In genomic region chr19:42131149-42132029, GRCh38 we compare ENCODE assay signal across 10 cellular contexts. TPM values are rescaled to one million over a fixed set of nuclear protein-coding genes. Genes with fewer than 3 reads are reported as not detected.
DNase-seq lines count a peak whose midpoint lies in the region; ATAC-seq, FAIRE-seq and TF ChIP-seq lines count a peak whose summit lies in the region.
"Had no signal": no experiment of that assay in that cellular context is flagged by ENCODE, and none has a peak within 500 bp of the region (broad histone marks: within the 10 kb centered on the region; RNA-seq: fewer than 3 reads in every experiment).

No MANE protein-coding gene starts in this region.

- H2AFZ ChIP-seq in GM23248 (peak overlapping the region; percentile 62; the same call in 1 of the 2 replicates), keratinocyte (ENCODE audit: control insufficient read depth, low read length) (no peak overlapping the region)

- H3K9me1 ChIP-seq in keratinocyte (ENCODE audit: control insufficient read depth, extremely low read depth, insufficient read depth, low read length): no peaks in the 10 kb centered on the region

- H3K79me2 ChIP-seq in GM23248 (ENCODE audit: insufficient read depth) (peaks cover 4% of the 10 kb centered on the region; the same call in 1 of the 2 replicates), keratinocyte (ENCODE audit: control insufficient read depth, insufficient read depth, low read length) (peaks cover 16% of the 10 kb centered on the region)

- H3K9me3 ChIP-seq in A549 (no peaks in the 10 kb centered on the region), GM23248 (ENCODE audit: low read depth) (no peaks in the 10 kb centered on the region), keratinocyte (ENCODE audit: control insufficient read depth, low read depth, low read length) (no peaks in the 10 kb centered on the region)

- peaks cover 52% of the 10 kb centered on the region for H3K4me1 Mint-ChIP-seq in activated T-helper 2 cell treated with anti-CD3 and anti-CD28 coated beads, Interferon-gamma antibody, Interleukin-2, Interleukin-4, amounts not matched to agents 10 μg/mL and 5 μg/mL and 100 μg/mL, durations not matched to agents 14 hours and 24 hours and 36 hours (ENCODE audit: low read depth)

- H3K9me2 ChIP-seq in GM23248 (ENCODE audit: insufficient read depth): no peaks in the 10 kb centered on the region

- H3K4me3 Mint-ChIP-seq in activated T-helper 2 cell treated with anti-CD3 and anti-CD28 coated beads, Interferon-gamma antibody, Interleukin-2, Interleukin-4, amounts not matched to agents 10 μg/mL and 5 μg/mL and 100 μg/mL, durations not matched to agents 14 hours and 24 hours and 36 hours (ENCODE audit: low read depth): peak overlapping the region; percentile 92

- CTCF ChIA-PET in A549 (lab: Yijun Ruan, JAX): interaction anchor here (0.6 to 23.2 kb wide), 31 partner anchors 10 to 319 kb away, joined by 3 to 678 read pairs (median 6); partner anchors contain the start of genes DEDD2, ERF, GSK3A and ZNF526

- H3K4me1 ChIP-seq in A549 (peaks cover 9% of the 10 kb centered on the region; the same call in 2 of the 3 replicates), GM23248 (ENCODE audit: insufficient read depth) (peaks cover 33% of the 10 kb centered on the region), keratinocyte (ENCODE audit: control insufficient read depth, extremely low read depth, insufficient read depth, low read length) (peaks cover 28% of the 10 kb centered on the region)

- H3K4me2 ChIP-seq in A549 (no peak overlapping the region), GM23248 (ENCODE audit: unreplicated experiment) (peak overlapping the region; percentile 67), keratinocyte (ENCODE audit: control insufficient read depth, extremely low read depth, insufficient read depth, low read depth, low read length) (peak overlapping the region; percentile 63)

- TF ChIP-seq EP300 in A549 (IDR thresholded peaks at IDR 0.05): no peak

- no peaks in the 10 kb centered on the region for H3K9me3 Mint-ChIP-seq in activated T-helper 2 cell treated with anti-CD3 and anti-CD28 coated beads, Interferon-gamma antibody, Interleukin-2, Interleukin-4, amounts not matched to agents 10 μg/mL and 5 μg/mL and 100 μg/mL, durations not matched to agents 14 hours and 24 hours and 36 hours

- H3K27ac ChIP-seq in A549 (no peak overlapping the region), GM23248 (no peak overlapping the region), keratinocyte (ENCODE audit: control insufficient read depth, insufficient read depth, low read length) (peak overlapping the region; percentile 8)

- ATAC-seq in A549: no peak
- ATAC-seq in HG03135 (IDR thresholded peaks at IDR 0.05; ENCODE audit: unreplicated experiment): no peak

- POLR2A ChIA-PET in A549 (lab: Yijun Ruan, JAX): no interaction called here

- TF ChIP-seq CTCF in A549 (IDR thresholded peaks at IDR 0.05): no peak
- no peak for TF ChIP-seq CTCF in keratinocyte (optimal IDR thresholded peaks at IDR 0.05 in 1 of 3, IDR thresholded peaks at IDR 0.05 in 1 of 3, conservative IDR thresholded peaks at IDR 0.05 in 1 of 3; ENCODE audit: extremely low read depth in 1 of 3, insufficient read depth in 2 of 3, low read length in 3 of 3)

- H3K9ac ChIP-seq in GM23248 (no peak overlapping the region), keratinocyte (ENCODE audit: control insufficient read depth, extremely low read depth, insufficient read depth, low read length) (no peak overlapping the region)

- dilution Hi-C loops in keratinocyte (cut with MboI; ENCODE audit: extremely low pct_ligation_motif_present, low sequenced_read_pairs): no loop called here

- peak overlapping the region; percentile 91 for H3K27ac Mint-ChIP-seq in activated T-helper 2 cell treated with anti-CD3 and anti-CD28 coated beads, Interferon-gamma antibody, Interleukin-2, Interleukin-4, amounts not matched to agents 10 μg/mL and 5 μg/mL and 100 μg/mL, durations not matched to agents 14 hours and 24 hours and 36 hours

- H3K36me3 ChIP-seq in GM23248 (ENCODE audit: low read depth) (no peaks in the 10 kb centered on the region), keratinocyte (ENCODE audit: control insufficient read depth in 2 of 2, extremely low read depth in 1 of 2, insufficient read depth in 2 of 2, low read length in 2 of 2) (no peaks in the 10 kb centered on the region)

- H4K20me1 ChIP-seq in GM23248 (ENCODE audit: insufficient read depth) (no peaks in the 10 kb centered on the region), keratinocyte (ENCODE audit: control insufficient read depth, extremely low read depth, insufficient read depth, low read length) (no peaks in the 10 kb centered on the region)

- DNase-seq in A549 (ENCODE audit: low read depth in 1 of 2, low spot score in 1 of 2) (no peak), GM23248 (no peak), keratinocyte (ENCODE audit: low read depth, low spot score) (no peak), pons (ENCODE audit: low spot score) (no peak), NCI-H1930 (lab: John Stamatoyannopoulos, UW) (no peak), NCI-H146 (lab: John Stamatoyannopoulos, UW) (no peak)
- no peak for DNase-seq in activated T-helper 2 cell treated with anti-CD3 and anti-CD28 coated beads, Interferon-gamma antibody, Interleukin-2, Interleukin-4, amounts not matched to agents 10 μg/mL and 5 μg/mL and 100 μg/mL, durations not matched to agents 14 hours and 24 hours and 36 hours (ENCODE audit: low spot score)
- DNase-seq: mammary epithelial cell had no signal

- H3K36me3 Mint-ChIP-seq in activated T-helper 2 cell treated with anti-CD3 and anti-CD28 coated beads, Interferon-gamma antibody, Interleukin-2, Interleukin-4, amounts not matched to agents 10 μg/mL and 5 μg/mL and 100 μg/mL, durations not matched to agents 14 hours and 24 hours and 36 hours (ENCODE audit: low read depth): peaks cover 10% of the 10 kb centered on the region

- TF ChIP-seq RAD21 in A549 (conservative IDR thresholded peaks at IDR 0.05 in 1 of 2, IDR thresholded peaks at IDR 0.05 in 1 of 2): no peak

- H3K27me3 Mint-ChIP-seq in activated T-helper 2 cell treated with anti-CD3 and anti-CD28 coated beads, Interferon-gamma antibody, Interleukin-2, Interleukin-4, amounts not matched to agents 10 μg/mL and 5 μg/mL and 100 μg/mL, durations not matched to agents 14 hours and 24 hours and 36 hours (ENCODE audit: low read depth): no peaks in the 10 kb centered on the region

- FAIRE-seq in A549 (lab: Jason Lieb, UNC) (peak; percentile 94), keratinocyte (lab: Jason Lieb, UNC) (peak; percentile 55)

- WGBS in A549 (ENCODE audit: missing lambda C conversion rate): 78% methylated on average over 6 of the region's 6 CpGs
- WGBS in GM23248 (ENCODE audit: low coverage in 1 of 2, low lambda C conversion rate in 2 of 2, missing lambda C conversion rate in 2 of 2), 2 experiments: 68 to 73% methylated on average over 6 of the region's 6 CpGs

- H3F3A ChIP-seq in GM23248 (ENCODE audit: insufficient read depth): peaks cover 12% of the 10 kb centered on the region

- no peak for TF ChIP-seq POLR2A in A549 (IDR thresholded peaks at IDR 0.05; ENCODE audit: low read length)

- in situ Hi-C loops in GM23248 (cut with MboI): no loop called here

- H3K4me3 ChIP-seq in A549: no peak overlapping the region
- H3K4me3 ChIP-seq in GM23248: peak overlapping the region; percentile 62
- peak overlapping the region; percentile 17 to 59 (median 36) for H3K4me3 ChIP-seq in keratinocyte (ENCODE audit: control insufficient read depth in 2 of 3, extremely low read depth in 1 of 3, insufficient read depth in 2 of 3, low read depth in 1 of 3, low read length in 3 of 3)

- intact Hi-C loops in activated T-helper 2 cell treated with anti-CD3 and anti-CD28 coated beads, Interferon-gamma antibody, Interleukin-2, Interleukin-4, amounts not matched to agents 10 μg/mL and 5 μg/mL and 100 μg/mL, durations not matched to agents 14 hours and 24 hours and 36 hours (cut with micrococcal nuclease): loop anchor here (1.0 to 5.0 kb wide), 6 partner anchors 9 to 166 kb away; partner anchors contain the start of genes GSK3A and ZNF526

- H3K27me3 ChIP-seq in GM23248 (replicated peaks; ENCODE audit: insufficient read depth) (no peaks in the 10 kb centered on the region), keratinocyte (ENCODE audit: control insufficient read depth, extremely low read depth, insufficient read depth, low read length) (no peaks in the 10 kb centered on the region)

RNA-seq across cellular contexts. Expression of gene POU2F2, which starts 0.9 kb away (rescaled TPM):
- polyA plus RNA-seq in A549 (2011; rRNA removed) (0.15 and 0.16 TPM in 2 replicates), A549 (2017; fragmentation: RNase III; extraction: RNeasy Plus Mini Kit Qiagen cat#74134 plus additional on column Dnase treatment) (0.24 to 0.49 TPM (median 0.28 TPM) in 3 replicates), GM23248 (2016; fragmentation: Nextera tagmentation; extraction: Ambion mirVana) (3.0 and 4.6 TPM in 2 replicates), keratinocyte (7.0 to 9.6 TPM (median 7.1 TPM) in 3 replicates)
- 0.13 and 0.14 TPM in 2 replicates for polyA plus RNA-seq in A549 (2012; cell fraction: cytosol; rRNA removed)
- 0.56 and 0.83 TPM in 2 replicates for polyA plus RNA-seq in A549 (2012; cell fraction: nucleus; rRNA removed)
- polyA minus RNA-seq in A549 (2011; rRNA and poly(A)+ RNA removed): 0.58 TPM in 1 of 2 replicates, not detected in the other
- 0.38 and 1.5 TPM in 2 replicates for total RNA-seq in GM23248 (2014; rRNA removed; shearing (Covaris generic))
- 48.6 and 49.5 TPM in 2 replicates for total RNA-seq in activated T-helper 2 cell treated with anti-CD3 and anti-CD28 coated beads, Interferon-gamma antibody, Interleukin-2, Interleukin-4, amounts not matched to agents 10 μg/mL and 5 μg/mL and 100 μg/mL, durations not matched to agents 14 hours and 24 hours and 36 hours
- polyA plus RNA-seq in keratinocyte (2011; ENCODE audit: low read depth): 1.2 TPM
- 4.2 and 6.7 TPM in 2 replicates for polyA plus RNA-seq in keratinocyte (2011; cell fraction: cytosol; rRNA removed)
- polyA plus RNA-seq in keratinocyte (2011; cell fraction: nucleus; rRNA removed): 22.1 and 33.4 TPM in 2 replicates
- 3.1 and 15.9 TPM in 2 replicates for polyA plus RNA-seq in keratinocyte (2012; ENCODE audit: low replicate concordance)
- polyA minus RNA-seq in keratinocyte: 3.4 to 4.3 TPM (median 3.4 TPM) in 3 replicates
- 4.2 TPM for polyA minus RNA-seq in keratinocyte (2011; cell fraction: cytosol; rRNA and poly(A)+ RNA removed)
- 8.4 and 10.5 TPM in 2 replicates for polyA minus RNA-seq in keratinocyte (2011; cell fraction: nucleus; rRNA and poly(A)+ RNA removed)
- total RNA-seq: SK-MEL-5 had no signal

RNA-seq across cellular contexts. Expression of gene ZNF574, which starts 55.4 kb away (rescaled TPM):
- polyA plus RNA-seq in A549 (2011; rRNA removed) (11.3 and 16.9 TPM in 2 replicates), A549 (2017; fragmentation: RNase III; extraction: RNeasy Plus Mini Kit Qiagen cat#74134 plus additional on column Dnase treatment) (20.9 to 21.8 TPM (median 21.1 TPM) in 3 replicates), GM23248 (2016; fragmentation: Nextera tagmentation; extraction: Ambion mirVana) (14.8 and 16.6 TPM in 2 replicates), keratinocyte (6.8 to 14.7 TPM (median 13.1 TPM) in 3 replicates)
- 17.0 and 26.0 TPM in 2 replicates for polyA plus RNA-seq in A549 (2012; cell fraction: cytosol; rRNA removed)
- polyA plus RNA-seq in A549 (2012; cell fraction: nucleus; rRNA removed): 31.8 and 49.4 TPM in 2 replicates
- 41.8 and 63.4 TPM in 2 replicates for polyA minus RNA-seq in A549 (2011; rRNA and poly(A)+ RNA removed)
- 16.1 and 19.5 TPM in 2 replicates for total RNA-seq in GM23248 (2014; rRNA removed; shearing (Covaris generic))
- 15.7 and 16.6 TPM in 2 replicates for total RNA-seq in activated T-helper 2 cell treated with anti-CD3 and anti-CD28 coated beads, Interferon-gamma antibody, Interleukin-2, Interleukin-4, amounts not matched to agents 10 μg/mL and 5 μg/mL and 100 μg/mL, durations not matched to agents 14 hours and 24 hours and 36 hours
- 3.3 TPM for polyA plus RNA-seq in keratinocyte (2011; ENCODE audit: low read depth)
- 6.3 and 11.4 TPM in 2 replicates for polyA plus RNA-seq in keratinocyte (2011; cell fraction: cytosol; rRNA removed)
- polyA plus RNA-seq in keratinocyte (2011; cell fraction: nucleus; rRNA removed): 12.9 and 21.1 TPM in 2 replicates
- 10.4 and 16.0 TPM in 2 replicates for polyA plus RNA-seq in keratinocyte (2012; ENCODE audit: low replicate concordance)
- 22.3 to 69.2 TPM (median 36.5 TPM) in 3 replicates for polyA minus RNA-seq in keratinocyte
- polyA minus RNA-seq in keratinocyte (2011; cell fraction: cytosol; rRNA and poly(A)+ RNA removed): 48.3 TPM
- 34.5 and 36.4 TPM in 2 replicates for polyA minus RNA-seq in keratinocyte (2011; cell fraction: nucleus; rRNA and poly(A)+ RNA removed)
